In genomic region chr3:195686714-195687208, GRCh38 we compare ENCODE assay signal across 8 cellular contexts. TPM values are rescaled to one million over a fixed set of nuclear protein-coding genes. Genes with fewer than 3 reads are reported as not detected.
A peak's percentile ranks its signal among the peaks of the same experiment; 100 is the strongest.
DNase-seq lines count a peak whose midpoint lies in the region; ATAC-seq, FAIRE-seq and TF ChIP-seq lines count a peak whose summit lies in the region.
"Not testable (repeated sequence)": the region's sequence is repeated elsewhere in the genome, so short reads cannot be mapped to it uniquely, and the experiment has no call there.
"Had no signal": no experiment of that assay in that cellular context is flagged by ENCODE, and none has a peak within 500 bp of the region (broad histone marks: within the 10 kb centered on the region; RNA-seq: fewer than 3 reads in every experiment).

No MANE protein-coding gene starts in this region.

- not testable (repeated sequence) for H3K27ac Mint-ChIP-seq in activated CD4-positive, alpha-beta memory T cell treated with anti-CD3 and anti-CD28 coated beads, Interleukin-2, amount 10 ng/mL, durations not matched to agents 7 days and 5 days; activated T-helper 17 cell treated with anti-CD3 and anti-CD28 coated beads, Interleukin-2, amount 50 U/mL, for 72 hours

- H3K9ac ChIP-seq in K562 (ENCODE audit: insufficient read depth in 1 of 2, low read depth in 2 of 2, low read length in 2 of 2); stomach smooth muscle (ENCODE audit: low read length in 2 of 2): not testable (repeated sequence)

- H3K27ac ChIP-seq in K562 (ENCODE audit: extremely low read depth, low read depth, low read length) (peak overlapping the region; percentile 48; the same call in 1 of the 3 replicates), stomach smooth muscle (ENCODE audit: low read length) (peak overlapping the region; percentile 37)

- not testable (repeated sequence) for TF ChIP-seq CTCF in K562 (IDR thresholded peaks at IDR 0.05 in 2 of 3, conservative IDR thresholded peaks at IDR 0.05 in 1 of 3; ENCODE audit: insufficient read depth in 2 of 3, low read depth in 1 of 3, low read length in 3 of 3)

- H3K79me2 ChIP-seq in K562 (ENCODE audit: control insufficient read depth, insufficient read depth, low read length): not testable (repeated sequence)

- peaks cover 14% of the 10 kb centered on the region for H3K4me1 Mint-ChIP-seq in activated CD4-positive, alpha-beta memory T cell treated with anti-CD3 and anti-CD28 coated beads, Interleukin-2, amount 10 ng/mL, durations not matched to agents 7 days and 5 days
- peaks cover 21% of the 10 kb centered on the region for H3K4me1 Mint-ChIP-seq in activated T-helper 17 cell treated with anti-CD3 and anti-CD28 coated beads, Interleukin-2, amount 50 U/mL, for 72 hours

- intact Hi-C loops in K562 (cut with micrococcal nuclease); posterior vena cava (cut with DNase I): not testable (repeated sequence)

- not testable (repeated sequence) for H3K27me3 ChIP-seq in K562 (ENCODE audit: control insufficient read depth in 2 of 2, insufficient read depth in 2 of 2, low read length in 2 of 2); stomach smooth muscle (ENCODE audit: control insufficient read depth in 1 of 2, insufficient read depth in 2 of 2, low read length in 2 of 2)

- not testable (repeated sequence) for H3K27me3 Mint-ChIP-seq in activated CD4-positive, alpha-beta memory T cell treated with anti-CD3 and anti-CD28 coated beads, Interleukin-2, amount 10 ng/mL, durations not matched to agents 7 days and 5 days; activated T-helper 17 cell treated with anti-CD3 and anti-CD28 coated beads, Interleukin-2, amount 50 U/mL, for 72 hours

- H3K4me3 Mint-ChIP-seq in activated CD4-positive, alpha-beta memory T cell treated with anti-CD3 and anti-CD28 coated beads, Interleukin-2, amount 10 ng/mL, durations not matched to agents 7 days and 5 days; activated T-helper 17 cell treated with anti-CD3 and anti-CD28 coated beads, Interleukin-2, amount 50 U/mL, for 72 hours: not testable (repeated sequence)

- not testable (repeated sequence) for FAIRE-seq in K562 (lab: Jason Lieb, UNC)

- BruUV-seq in K562 (replicated peaks; lab: Mats Ljungman, UMichigan): not testable (repeated sequence)

- peaks cover 54% of the 10 kb centered on the region for H3K36me3 Mint-ChIP-seq in activated CD4-positive, alpha-beta memory T cell treated with anti-CD3 and anti-CD28 coated beads, Interleukin-2, amount 10 ng/mL, durations not matched to agents 7 days and 5 days (ENCODE audit: low read depth)
- peaks cover 85% of the 10 kb centered on the region for H3K36me3 Mint-ChIP-seq in activated T-helper 17 cell treated with anti-CD3 and anti-CD28 coated beads, Interleukin-2, amount 50 U/mL, for 72 hours (ENCODE audit: low read depth)

- POLR2A ChIA-PET in activated CD4-positive, alpha-beta memory T cell treated with anti-CD3 and anti-CD28 coated beads, Interleukin-2, amount 10 ng/mL, durations not matched to agents 7 days and 5 days (lab: Charles Lee): not testable (repeated sequence)
- POLR2A ChIA-PET in K562 (lab: Yijun Ruan, JAX): interaction anchor here (0.6 to 1.1 kb wide), 5 partner anchors 10 to 426 kb away, joined by 3 to 4 read pairs (median 4); no protein-coding TSS in a partner anchor

- not testable (repeated sequence) for TF ChIP-seq EP300 in K562 (IDR thresholded peaks at IDR 0.05; ENCODE audit: low read length)

- CTCF ChIA-PET in activated CD4-positive, alpha-beta memory T cell treated with anti-CD3 and anti-CD28 coated beads, Interleukin-2, amount 10 ng/mL, durations not matched to agents 7 days and 5 days (lab: Charles Lee); K562 (lab: Yijun Ruan, JAX; ENCODE audit: low intra/inter-chr PET ratio): not testable (repeated sequence)

- not testable (repeated sequence) for H3K9me1 ChIP-seq in K562 (ENCODE audit: control insufficient read depth, insufficient read depth, low read length)

- ATAC-seq in activated T-helper 17 cell treated with anti-CD3 and anti-CD28 coated beads, Interleukin-2, amount 50 U/mL, for 72 hours (replicated peaks): peak; percentile 42
- 0 out of 3 replicates have a peak, but pooled peaks have one; percentile 21 for ATAC-seq in K562

- not testable (repeated sequence) for TF ChIP-seq RAD21 in K562 (CRISPR knock-in tag; conservative IDR thresholded peaks at IDR 0.05 in 1 of 2, IDR thresholded peaks at IDR 0.05 in 1 of 2)

- 71% methylated on average over 8 of the region's 14 CpGs for WGBS in K562 (ENCODE audit: insufficient coverage, low coverage, missing lambda C conversion rate)

- H2AFZ ChIP-seq in K562 (ENCODE audit: low read depth, low read length): not testable (repeated sequence)

- not testable (repeated sequence) for TF ChIP-seq POLR2A in K562 (conservative IDR thresholded peaks at IDR 0.05)

- not testable (repeated sequence) for H4K20me1 ChIP-seq in K562 (replicated peaks; ENCODE audit: control insufficient read depth, insufficient read depth, low read length)

- in situ Hi-C loops in K562 (cut with MboI): not testable (repeated sequence)

- not testable (repeated sequence) for H3K9me3 ChIP-seq in K562 (replicated peaks; ENCODE audit: control insufficient read depth, insufficient read depth, low read depth, low read length); stomach smooth muscle (ENCODE audit: control insufficient read depth in 2 of 2, low read length in 2 of 2)

- H3K4me3 ChIP-seq in K562; stomach smooth muscle (ENCODE audit: low read length in 2 of 2): not testable (repeated sequence)

- H3K9me3 Mint-ChIP-seq in activated CD4-positive, alpha-beta memory T cell treated with anti-CD3 and anti-CD28 coated beads, Interleukin-2, amount 10 ng/mL, durations not matched to agents 7 days and 5 days; activated T-helper 17 cell treated with anti-CD3 and anti-CD28 coated beads, Interleukin-2, amount 50 U/mL, for 72 hours: not testable (repeated sequence)

- H3K36me3 ChIP-seq in K562 (ENCODE audit: control insufficient read depth, insufficient read depth, low read length): peaks cover 65% of the 10 kb centered on the region; the same call in 2 of the 3 replicates
- H3K36me3 ChIP-seq in stomach smooth muscle (ENCODE audit: control insufficient read depth in 2 of 2, insufficient read depth in 2 of 2, low read length in 2 of 2): peaks cover 11 to 13% of the 10 kb centered on the region in 2 donors

- peak; percentile 41 for DNase-seq in activated CD4-positive, CD25-positive, alpha-beta regulatory T cell treated with anti-CD3 and anti-CD28 coated beads, Interleukin-2, amount 50 U/mL, for 72 hours
- peak; percentile 33 for DNase-seq in activated CD4-positive, alpha-beta memory T cell treated with anti-CD3 and anti-CD28 coated beads, Interleukin-2, amount 10 ng/mL, durations not matched to agents 7 days and 5 days
- not testable (repeated sequence) for DNase-seq in K562 (ENCODE audit: extremely low read depth in 1 of 4, low spot score in 3 of 4)
- peak; percentile 71 for DNase-seq in posterior vena cava (ENCODE audit: low spot score)
- DNase-seq in stimulated activated CD4-positive, alpha-beta T cell treated with anti-CD3 and anti-CD28 coated beads, Interleukin-15, amount 100 ng/mL, for 48 hours (ENCODE audit: low read depth in 2 of 2): peak; percentile 5 to 24

- H3K4me2 ChIP-seq in K562 (ENCODE audit: insufficient read depth, low read length): not testable (repeated sequence)

- H3K4me1 ChIP-seq in K562 (replicated peaks in 1 of 2; ENCODE audit: control insufficient read depth in 2 of 2, insufficient read depth in 2 of 2, low read length in 2 of 2): not testable (repeated sequence)
- H3K4me1 ChIP-seq in stomach smooth muscle (ENCODE audit: control insufficient read depth, insufficient read depth, low read length): peaks cover 13% of the 10 kb centered on the region

TF ChIP-seq in K562, 482 proteins besides CTCF, POLR2A, EP300 and RAD21 (continues in another document):
- TF ChIP-seq ZNF766 (CRISPR knock-in tag; conservative IDR thresholded peaks at IDR 0.05) (peak; percentile 81; the same call in 1 of the 2 replicates), ZKSCAN8 (CRISPR knock-in tag; IDR thresholded peaks at IDR 0.05) (peak; percentile 93; the same call in 1 of the 2 replicates), ZNF644 (tag; IDR thresholded peaks at IDR 0.05; ENCODE audit: low read depth) (peak; percentile 92; the same call in 1 of the 2 replicates)

RNA-seq across cellular contexts. Expression of gene MUC20, which starts 34.0 kb away (rescaled TPM):
- 1 to 10 TPM; 1.2 to 2.8 TPM for total RNA-seq in activated CD4-positive, alpha-beta memory T cell treated with anti-CD3 and anti-CD28 coated beads, Interleukin-2, amount 10 ng/mL, durations not matched to agents 7 days and 5 days
- total RNA-seq in activated T-helper 17 cell treated with anti-CD3 and anti-CD28 coated beads, Interleukin-2, amount 50 U/mL, for 72 hours: 10 to 100 TPM in 1 of 2 donors, 1 to 10 TPM in 1; 3.8 to 14.4 TPM
- total RNA-seq in K562 (2011; cell fraction: chromatin; rRNA removed; ENCODE audit: low replicate concordance): 0.51 and 0.63 TPM in 2 replicates
- total RNA-seq in K562 (2011; cell fraction: nucleolus; rRNA removed): 0.17 and 0.39 TPM in 2 replicates
- total RNA-seq in K562 (2011; cell fraction: nucleoplasm; rRNA removed): not detected in 2 replicates
- total RNA-seq in K562 (2014; rRNA removed): not detected in 2 replicates
- total RNA-seq in K562 (2014; rRNA removed; fragmentation: Illumina TruSeq; extraction: Trizol): not detected in 2 replicates
- 0.18 TPM in 1 of 2 replicates, not detected in the other for total RNA-seq in K562 (2015; rRNA removed; fragmentation: Illumina TruSeq; extraction: Trizol)
- total RNA-seq in K562 (2021): 0.16 and 0.25 TPM in 2 replicates
- 0.11 and 0.15 TPM in 2 replicates for polyA plus RNA-seq in K562 (2011; rRNA removed)
- polyA plus RNA-seq in K562 (2011; cell fraction: cytosol; rRNA removed): 0.09 and 0.12 TPM in 2 replicates
- polyA plus RNA-seq in K562 (2011; cell fraction: nucleus; rRNA removed): 0.41 and 0.63 TPM in 2 replicates
- polyA plus RNA-seq in K562 (2012): 0.22 and 1.2 TPM in 2 replicates
- polyA plus RNA-seq in K562 (2014; fragmentation: Illumina TruSeq; extraction: Trizol): 0.15 and 0.44 TPM in 2 replicates
- under 1 TPM in 1 of 2 experiments, not detected in 1; 0.03 TPM for polyA plus RNA-seq in K562 (2014; fragmentation: Nextera tagmentation; extraction: Ambion mirVana)
- 0.22 and 0.23 TPM in 2 replicates for polyA plus RNA-seq in K562 (2014; rRNA removed)
- not detected in 2 replicates for polyA minus RNA-seq in K562 (2011; rRNA and poly(A)+ RNA removed)
- not detected in 2 replicates for polyA minus RNA-seq in K562 (2011; cell fraction: cytosol; rRNA and poly(A)+ RNA removed)
- polyA minus RNA-seq in K562 (2011; cell fraction: nucleus; rRNA and poly(A)+ RNA removed): not detected in 2 replicates
- total RNA-seq in posterior vena cava: 1 to 10 TPM; 3.8 to 9.4 TPM
- total RNA-seq: HT1080 had no signal
